9 cellular contexts compared by ENCODE assay signal in genomic region chr11:57547854-57548377, GRCh38. TPM values are rescaled to one million over a fixed set of nuclear protein-coding genes. Genes with fewer than 3 reads are reported as not detected.
DNase-seq lines count a peak whose midpoint lies in the region; ATAC-seq and TF ChIP-seq lines count a peak whose summit lies in the region.
"Had no signal": no experiment of that assay in that cellular context is flagged by ENCODE, and none has a peak within 500 bp of the region (broad histone marks: within the 10 kb centered on the region; RNA-seq: fewer than 3 reads in every experiment).

No MANE protein-coding gene starts in this region.

- H3K36me3 Mint-ChIP-seq in activated CD4-positive, alpha-beta T cell treated with anti-CD3 and anti-CD28 coated beads for 36 hours (ENCODE audit: low read depth): peaks cover 41% of the 10 kb centered on the region

- peak overlapping the region; percentile 55 for H3K27ac Mint-ChIP-seq in activated CD4-positive, alpha-beta T cell treated with anti-CD3 and anti-CD28 coated beads for 36 hours

- no peak for DNase-seq in activated CD4-positive, alpha-beta T cell treated with anti-CD3 and anti-CD28 coated beads for 36 hours
- no peak for DNase-seq in activated CD4-positive, alpha-beta T cell treated with anti-CD3 and anti-CD28 coated beads, Interleukin-2, amount 50 U/mL, for 1 hour
- peak; percentile 96 for DNase-seq in RPMI8226
- no peak for DNase-seq in gastrocnemius medialis
- no peak for DNase-seq in HEK293T (ENCODE audit: extremely low spot score)
- no peak for DNase-seq in COLO668 (lab: John Stamatoyannopoulos, UW; ENCODE audit: unreplicated experiment)
- no peak for DNase-seq in caudate nucleus (lab: John Stamatoyannopoulos, UW)

- intact Hi-C loops in activated CD4-positive, alpha-beta T cell treated with anti-CD3 and anti-CD28 coated beads for 36 hours (cut with DNase I, micrococcal nuclease): no loop called here
- intact Hi-C loops in gastrocnemius medialis (cut with DNase I; ENCODE audit: low total_unique reads): no loop called here

- no peaks in the 10 kb centered on the region for H3K9me3 Mint-ChIP-seq in activated CD4-positive, alpha-beta T cell treated with anti-CD3 and anti-CD28 coated beads for 36 hours (ENCODE audit: low read depth)

- H3K4me1 ChIP-seq in gastrocnemius medialis: peaks cover 16 to 17% of the 10 kb centered on the region in 2 donors

- POLR2A ChIA-PET in activated CD4-positive, alpha-beta T cell treated with anti-CD3 and anti-CD28 coated beads for 36 hours (lab: Charles Lee): no interaction called here
- POLR2A ChIA-PET in HEK293T (lab: Yijun Ruan, JAX): no interaction called here

- H3K4me3 ChIP-seq in gastrocnemius medialis: no peak overlapping the region

- peaks cover 12% of the 10 kb centered on the region for H3K4me1 Mint-ChIP-seq in activated CD4-positive, alpha-beta T cell treated with anti-CD3 and anti-CD28 coated beads for 36 hours

- no peak overlapping the region for H3K4me3 Mint-ChIP-seq in activated CD4-positive, alpha-beta T cell treated with anti-CD3 and anti-CD28 coated beads for 36 hours

- in situ Hi-C loops in gastrocnemius medialis (cut with MboI; ENCODE audit: low sequenced_read_pairs in 4 of 4): no loop called here

- H3K36me3 ChIP-seq in gastrocnemius medialis: peaks cover 0 to 36% of the 10 kb centered on the region in 2 donors

- TF ChIP-seq POLR2A in gastrocnemius medialis (IDR thresholded peaks at IDR 0.05): no peak

- CTCF ChIA-PET in activated CD4-positive, alpha-beta T cell treated with anti-CD3 and anti-CD28 coated beads for 36 hours (lab: Charles Lee): interaction anchor here (0.5 to 1.7 kb wide), 5 partner anchors 52 to 201 kb away, joined by 3 to 5 read pairs (median 4); no protein-coding TSS in a partner anchor
- CTCF ChIA-PET in HEK293T (lab: Yijun Ruan, JAX): interaction anchor here (1.0 to 1.1 kb wide), 2 partner anchors 21 to 90 kb away, joined by 3 read pairs; no protein-coding TSS in a partner anchor

- peak; percentile 45 for ATAC-seq in activated CD4-positive, alpha-beta T cell treated with anti-CD3 and anti-CD28 coated beads for 36 hours
- ATAC-seq in HG02870 (IDR thresholded peaks at IDR 0.05; ENCODE audit: unreplicated experiment) (peak; percentile 88), gastrocnemius medialis (no peak)

- peak overlapping the region; percentile 89 to 96 (median 92) for H3K27ac ChIP-seq in gastrocnemius medialis
- H3K27ac ChIP-seq in caudate nucleus (ENCODE audit: low read depth, low read length): no peak overlapping the region

- H3K27me3 ChIP-seq in gastrocnemius medialis: no peaks in the 10 kb centered on the region

- no peaks in the 10 kb centered on the region for H3K9me3 ChIP-seq in gastrocnemius medialis

- H3K27me3 Mint-ChIP-seq in activated CD4-positive, alpha-beta T cell treated with anti-CD3 and anti-CD28 coated beads for 36 hours: no peaks in the 10 kb centered on the region

- no peak for TF ChIP-seq CTCF in gastrocnemius medialis (IDR thresholded peaks at IDR 0.05 in 4 of 5, conservative IDR thresholded peaks at IDR 0.05 in 1 of 5)

TF ChIP-seq in HEK293T, 16 proteins besides CTCF, POLR2A, EP300 and RAD21:
- no peak for TF ChIP-seq TARDBP (IDR thresholded peaks at IDR 0.05)
- TF ChIP-seq CTBP1 (IDR thresholded peaks at IDR 0.05; ENCODE audit: borderline replicate concordance): no peak
- no peak for TF ChIP-seq SP1 (IDR thresholded peaks at IDR 0.05)
- no peak for TF ChIP-seq ELF4 (IDR thresholded peaks at IDR 0.05)
- no peak for TF ChIP-seq FOXA1 (IDR thresholded peaks at IDR 0.05)
- no peak for TF ChIP-seq L3MBTL2 (conservative IDR thresholded peaks at IDR 0.05)
- TF ChIP-seq LEF1 (IDR thresholded peaks at IDR 0.05; ENCODE audit: borderline replicate concordance): no peak
- no peak for TF ChIP-seq BHLHE40 (IDR thresholded peaks at IDR 0.05; ENCODE audit: borderline replicate concordance)
- TF ChIP-seq FOXM1 (IDR thresholded peaks at IDR 0.05; ENCODE audit: borderline replicate concordance): no peak
- TF ChIP-seq FOXK2 (IDR thresholded peaks at IDR 0.05): no peak
- no peak for TF ChIP-seq ZNF384 (IDR thresholded peaks at IDR 0.05)
- TF ChIP-seq NFRKB (IDR thresholded peaks at IDR 0.05): no peak
- TF ChIP-seq PKNOX1 (IDR thresholded peaks at IDR 0.05): no peak
- no peak for TF ChIP-seq ARNT (IDR thresholded peaks at IDR 0.05)
- no peak for TF ChIP-seq HDGF (IDR thresholded peaks at IDR 0.05; ENCODE audit: borderline replicate concordance)
- no peak for TF ChIP-seq SUZ12 (IDR thresholded peaks at IDR 0.05)

RNA-seq across cellular contexts. Expression of gene SMTNL1, which starts 10.5 kb away (rescaled TPM):
- not detected for total RNA-seq in activated CD4-positive, alpha-beta T cell treated with anti-CD3 and anti-CD28 coated beads for 36 hours
- 10 to 100 TPM; 23.0 to 52.7 (median 43.4) TPM for total RNA-seq in gastrocnemius medialis
- total RNA-seq: LHCN-M2 had no signal

RNA-seq across cellular contexts. Expression of gene TIMM10, which starts 17.4 kb away (rescaled TPM):
- total RNA-seq in activated CD4-positive, alpha-beta T cell treated with anti-CD3 and anti-CD28 coated beads for 36 hours: 100 to 1,000 TPM; 124 to 158 TPM
- 10 to 100 TPM; 45.4 to 61.7 (median 49.5) TPM for total RNA-seq in gastrocnemius medialis

RNA-seq across cellular contexts. Expression of gene UBE2L6, which starts 19.6 kb away (rescaled TPM):
- 100 to 1,000 TPM; 179 to 252 TPM for total RNA-seq in activated CD4-positive, alpha-beta T cell treated with anti-CD3 and anti-CD28 coated beads for 36 hours
- 1 to 10 TPM; 5.5 to 9.0 (median 6.7) TPM for total RNA-seq in gastrocnemius medialis

RNA-seq across cellular contexts. Expression of gene SLC43A1, which starts 32.4 kb away (rescaled TPM):
- total RNA-seq in activated CD4-positive, alpha-beta T cell treated with anti-CD3 and anti-CD28 coated beads for 36 hours: 10 to 100 TPM; 27.6 to 28.7 TPM
- total RNA-seq in gastrocnemius medialis: 10 to 100 TPM in 3 of 4 donors, 1 to 10 TPM in 1; 7.4 to 35.1 (median 15.8) TPM

RNA-seq across cellular contexts. Expression of gene SERPING1, which starts 49.6 kb away (rescaled TPM):
- total RNA-seq in activated CD4-positive, alpha-beta T cell treated with anti-CD3 and anti-CD28 coated beads for 36 hours: under 1 TPM; 0.51 to 0.87 TPM
- 100 to 1,000 TPM in 3 of 4 donors, 10 to 100 TPM in 1; 90.0 to 171 (median 106) TPM for total RNA-seq in gastrocnemius medialis

Comparison
In these comparisons a context has a peak if more than half of its experiments do, and no peak if none do; other contexts are left out.
1. ATAC-seq: peak in activated CD4-positive, alpha-beta T cell treated with anti-CD3 and anti-CD28 coated beads for 36 hours (single experiment) and HG02870 (single experiment); none in gastrocnemius medialis (0 of 2).
2. RNA of gene SMTNL1, which starts 10.5 kb away (total RNA-seq): 23.0 to 52.7 TPM in gastrocnemius medialis; not detected in activated CD4-positive, alpha-beta T cell treated with anti-CD3 and anti-CD28 coated beads for 36 hours; every median in the first group is over 10 times any median in the second.
3. RNA of gene UBE2L6, which starts 19.6 kb away (total RNA-seq): 179 to 252 TPM in activated CD4-positive, alpha-beta T cell treated with anti-CD3 and anti-CD28 coated beads for 36 hours; 5.5 to 9.0 TPM in gastrocnemius medialis; every median in the first group is over 10 times any median in the second.